ENCODE assay signal across 10 cellular contexts in genomic region chr6:164109770-164110140, GRCh38.
DNase-seq lines count a peak whose midpoint lies in the region; ATAC-seq and TF ChIP-seq lines count a peak whose summit lies in the region.
"Had no signal": no experiment of that assay in that cellular context is flagged by ENCODE, and none has a peak within 500 bp of the region (broad histone marks: within the 10 kb centered on the region; RNA-seq: fewer than 3 reads in every experiment).

No MANE protein-coding gene starts in this region.

- H3K9me3 Mint-ChIP-seq in stimulated activated memory B cell treated with anti-CD40 and anti-IgM and Interleukin-4, amounts not matched to agents 10 μg/mL and 1 μg/mL and 100 μg/mL, for 72 hours = no peaks in the 10 kb centered on the region

- ATAC-seq in GM21825 (IDR thresholded peaks at IDR 0.05; ENCODE audit: unreplicated experiment) = no peak
- no peak for ATAC-seq in stimulated activated memory B cell treated with anti-CD40 and anti-IgM and Interleukin-4, amounts not matched to agents 10 μg/mL and 1 μg/mL and 100 μg/mL, for 72 hours

- H3K36me3 Mint-ChIP-seq in stimulated activated memory B cell treated with anti-CD40 and anti-IgM and Interleukin-4, amounts not matched to agents 10 μg/mL and 1 μg/mL and 100 μg/mL, for 72 hours = no peaks in the 10 kb centered on the region

- TF ChIP-seq CTCF in C4-2B (conservative IDR thresholded peaks at IDR 0.05) (peak; percentile 52), dorsolateral prefrontal cortex (IDR thresholded peaks at IDR 0.05 in 54 of 56, conservative IDR thresholded peaks at IDR 0.05 in 2 of 56; ENCODE audit: low read depth in 1 of 56, partially characterized antibody in 56 of 56) (peak; percentile 31 to 70 (median 57))

- H3K27me3 ChIP-seq in dorsolateral prefrontal cortex = peaks cover 0 to 5% (median 0%) of the 10 kb centered on the region in 45 donors
- H3K27me3 ChIP-seq: SJSA1 had no signal

- DNase-seq in MV-4-11 (lab: John Stamatoyannopoulos, UW) = peak; percentile 31
- DNase-seq in dorsolateral prefrontal cortex = no peak
- DNase-seq in myocyte (ENCODE audit: low read depth) = peak; percentile 77
- no peak for DNase-seq in NCI-H1694 (lab: John Stamatoyannopoulos, UW)
- no peak for DNase-seq in amniotic stem cell (lab: John Stamatoyannopoulos, UW)
- DNase-seq: DMS79 had no signal

- peak overlapping the region in 8 of 59 donors; percentile 8 to 31 (median 14) for H3K4me3 ChIP-seq in dorsolateral prefrontal cortex
- H3K4me3 ChIP-seq: SJSA1 had no signal

- H3K27ac ChIP-seq in C4-2B (no peak overlapping the region), dorsolateral prefrontal cortex (peak overlapping the region in 41 of 59 donors; percentile 3 to 82 (median 50))
- H3K27ac ChIP-seq: SJSA1 had no signal

- no peak overlapping the region for H3K4me3 Mint-ChIP-seq in stimulated activated memory B cell treated with anti-CD40 and anti-IgM and Interleukin-4, amounts not matched to agents 10 μg/mL and 1 μg/mL and 100 μg/mL, for 72 hours

- H3K27ac Mint-ChIP-seq in stimulated activated memory B cell treated with anti-CD40 and anti-IgM and Interleukin-4, amounts not matched to agents 10 μg/mL and 1 μg/mL and 100 μg/mL, for 72 hours = no peak overlapping the region

- peaks cover 16% of the 10 kb centered on the region for H3K27me3 Mint-ChIP-seq in stimulated activated memory B cell treated with anti-CD40 and anti-IgM and Interleukin-4, amounts not matched to agents 10 μg/mL and 1 μg/mL and 100 μg/mL, for 72 hours

- no peaks in the 10 kb centered on the region for H3K4me1 Mint-ChIP-seq in stimulated activated memory B cell treated with anti-CD40 and anti-IgM and Interleukin-4, amounts not matched to agents 10 μg/mL and 1 μg/mL and 100 μg/mL, for 72 hours

- intact Hi-C loops in dorsolateral prefrontal cortex (cut with DNase I) = loop anchor here (10.0 kb wide), 2 partner anchors 695 to 1665 kb away; partner anchors contain the start of gene QKI (in 1 of the 2)

Comparison
In these comparisons a context has a peak if more than half of its experiments do, and no peak if none do; other contexts are left out.
1. DNase-seq: peak in MV-4-11 (single experiment) and myocyte (single experiment); none in dorsolateral prefrontal cortex (0 of 10), NCI-H1694 (single experiment) and amniotic stem cell (single experiment).